In the genomic region with DNA sequence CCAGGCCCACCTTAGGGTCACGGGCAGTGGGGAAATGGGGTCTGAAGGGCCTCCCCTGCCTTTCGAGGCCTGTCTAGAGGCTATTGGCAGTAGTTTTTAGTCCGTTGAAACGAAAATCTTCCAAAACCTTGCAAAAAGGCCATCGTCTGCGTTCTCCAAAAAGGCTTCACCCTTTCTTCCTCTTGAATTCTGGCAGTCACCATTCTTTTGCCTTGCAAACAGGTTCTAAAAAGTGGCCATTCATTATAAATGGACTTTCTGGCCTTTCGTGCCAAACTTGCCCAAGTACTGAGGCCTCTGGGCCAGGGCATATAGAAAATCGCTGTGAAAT, we compare ENCODE assay signal across 8 cellular contexts. TPM values are rescaled to one million over a fixed set of nuclear protein-coding genes. Genes with fewer than 3 reads are reported as not detected.
A peak's percentile ranks its signal among the peaks of the same experiment; 100 is the strongest.
DNase-seq lines count a peak whose midpoint lies in the region; ATAC-seq and TF ChIP-seq lines count a peak whose summit lies in the region.

No MANE protein-coding gene starts in this region.

- no peak for TF ChIP-seq POLR2A in heart left ventricle (IDR thresholded peaks at IDR 0.05)

- DNase-seq in heart left ventricle (no peak), cardiac septum (ENCODE audit: low spot score) (no peak), astrocyte of the spinal cord (ENCODE audit: low read depth, low spot score) (no peak), upper lobe of right lung (no peak), dedifferentiated amniotic fluid mesenchymal stem cell (ENCODE audit: extremely low spot score) (no peak), AML-193 (lab: John Stamatoyannopoulos, UW) (no peak)

- intact Hi-C loops in heart left ventricle (cut with DNase I), result loop anchor here in 3 of 10 donors (5.0 to 10.0 kb wide), 3 partner anchors 72 to 430 kb away; a partner anchor contains a TSS
- intact Hi-C loops in cardiac septum (cut with DNase I), result no loop called here
- intact Hi-C loops in upper lobe of right lung (cut with DNase I), result no loop called here

- H3K9me3 ChIP-seq in heart left ventricle (no peaks in the 10 kb centered on the region), muscle layer of duodenum (ENCODE audit: control insufficient read depth in 1 of 2, low read length in 2 of 2) (no peaks in the 10 kb centered on the region), upper lobe of right lung (no peaks in the 10 kb centered on the region)

- no peak for TF ChIP-seq CTCF in heart left ventricle (IDR thresholded peaks at IDR 0.05)
- TF ChIP-seq CTCF in astrocyte of the spinal cord (IDR thresholded peaks at IDR 0.05; ENCODE audit: low read depth, low read length), result no peak
- TF ChIP-seq CTCF in upper lobe of right lung (IDR thresholded peaks at IDR 0.05), result no peak

- in situ Hi-C loops in astrocyte of the spinal cord (cut with HindIII; ENCODE audit: low sequenced_read_pairs), result no loop called here

- 23 to 39% (median 29%) methylated on average over 8 of the region's 8 CpGs for WGBS in heart left ventricle, 4 donors

- ATAC-seq in heart left ventricle (no peak), upper lobe of right lung (no peak), HG02973 (IDR thresholded peaks at IDR 0.05; ENCODE audit: unreplicated experiment) (no peak)

- H3K27me3 ChIP-seq in heart left ventricle (no peaks in the 10 kb centered on the region), muscle layer of duodenum (ENCODE audit: low read depth, low read length) (no peaks in the 10 kb centered on the region), upper lobe of right lung (no peaks in the 10 kb centered on the region)

- H3K27ac ChIP-seq in heart left ventricle, result peak overlapping the region in 10 of 12 donors; percentile 7 to 94 (median 53)
- H3K27ac ChIP-seq in muscle layer of duodenum (ENCODE audit: low read length), result no peak overlapping the region
- H3K27ac ChIP-seq in upper lobe of right lung, result peak overlapping the region; percentile 32

- H3K4me3 ChIP-seq in heart left ventricle (peak overlapping the region in 10 of 12 donors; percentile 71 to 98 (median 83)), astrocyte of the spinal cord (ENCODE audit: low read depth, low read length) (peak overlapping the region; percentile 22), muscle layer of duodenum (ENCODE audit: low read depth in 1 of 2, low read length in 2 of 2) (peak overlapping the region; percentile 49 to 95), upper lobe of right lung (peak overlapping the region; percentile 84)

- H3K4me1 ChIP-seq in heart left ventricle, result peaks cover 0 to 16% (median 5%) of the 10 kb centered on the region in 12 donors
- H3K4me1 ChIP-seq in muscle layer of duodenum (ENCODE audit: control insufficient read depth in 1 of 2, insufficient read depth in 2 of 2, low read length in 2 of 2), result peaks cover 0 to 8% of the 10 kb centered on the region in 2 donors
- H3K4me1 ChIP-seq in upper lobe of right lung, result peaks cover 7% of the 10 kb centered on the region

- H3K36me3 ChIP-seq in heart left ventricle (peaks cover 0 to 28% (median 24%) of the 10 kb centered on the region in 9 donors), muscle layer of duodenum (ENCODE audit: control insufficient read depth in 1 of 2, insufficient read depth in 2 of 2, low read length in 2 of 2) (peaks cover 15 to 16% of the 10 kb centered on the region in 2 donors), upper lobe of right lung (peaks cover 27% of the 10 kb centered on the region)

RNA-seq across cellular contexts. Expression of a gene that starts 0.4 kb away (rescaled TPM):
- total RNA-seq in heart left ventricle, result 10 to 100 TPM; 19.4 to 44.3 (median 38.0) TPM
- polyA plus RNA-seq in heart left ventricle, result 10 to 100 TPM in 1 of 2 donors, 1 to 10 TPM in 1; 8.3 to 31.3 TPM
- total RNA-seq in cardiac septum, result 27.3 TPM
- 12.0 TPM for total RNA-seq in upper lobe of right lung

Comparison
In these comparisons a context has a peak if more than half of its experiments do, and no peak if none do; other contexts are left out.
1. H3K4me3 ChIP-seq: peak in every context shown above with its lines; median percentile 84 in upper lobe of right lung; 83 in heart left ventricle; 72 in muscle layer of duodenum; 22 in astrocyte of the spinal cord.